In genomic region chr14:41055589-41055988, GRCh38 we compare ENCODE assay signal across 2 cellular contexts.
TF ChIP-seq lines count a peak whose summit lies in the region.

No MANE protein-coding gene starts in this region.

TF ChIP-seq in WTC11, 78 proteins besides CTCF, POLR2A, EP300 and RAD21:
- TF ChIP-seq ZNF532 (CRISPR knock-in tag; IDR thresholded peaks at IDR 0.05; ENCODE audit: borderline replicate concordance) (no peak), ATF2 (CRISPR knock-in tag; IDR thresholded peaks at IDR 0.05; ENCODE audit: borderline replicate concordance, low read depth) (no peak)

TF ChIP-seq in K562, 482 proteins besides CTCF, POLR2A, EP300 and RAD21:
- TF ChIP-seq, protein P1, sequence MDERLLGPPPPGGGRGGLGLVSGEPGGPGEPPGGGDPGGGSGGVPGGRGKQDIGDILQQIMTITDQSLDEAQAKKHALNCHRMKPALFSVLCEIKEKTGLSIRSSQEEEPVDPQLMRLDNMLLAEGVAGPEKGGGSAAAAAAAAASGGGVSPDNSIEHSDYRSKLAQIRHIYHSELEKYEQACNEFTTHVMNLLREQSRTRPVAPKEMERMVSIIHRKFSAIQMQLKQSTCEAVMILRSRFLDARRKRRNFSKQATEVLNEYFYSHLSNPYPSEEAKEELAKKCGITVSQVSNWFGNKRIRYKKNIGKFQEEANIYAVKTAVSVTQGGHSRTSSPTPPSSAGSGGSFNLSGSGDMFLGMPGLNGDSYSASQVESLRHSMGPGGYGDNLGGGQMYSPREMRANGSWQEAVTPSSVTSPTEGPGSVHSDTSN (CRISPR knock-in tag; IDR thresholded peaks at IDR 0.05; ENCODE audit: low read depth) = no peak
- TF ChIP-seq, protein P1 (tag; conservative IDR thresholded peaks at IDR 0.05; ENCODE audit: low read depth) = 0 out of 2 replicates have a peak, but pooled peaks have one; percentile 28
- no peak for TF ChIP-seq MTA3 (IDR thresholded peaks at IDR 0.05; ENCODE audit: borderline replicate concordance)
